11 cellular contexts compared by ENCODE assay signal in genomic region chr9:123174887-123175518, GRCh38.
DNase-seq lines count a peak whose midpoint lies in the region; ATAC-seq and TF ChIP-seq lines count a peak whose summit lies in the region.
"Had no signal": no experiment of that assay in that cellular context is flagged by ENCODE, and none has a peak within 500 bp of the region (broad histone marks: within the 10 kb centered on the region; RNA-seq: fewer than 3 reads in every experiment).

No MANE protein-coding gene starts in this region.

- peaks cover 3% of the 10 kb centered on the region for H3K36me3 ChIP-seq in thymus (ENCODE audit: control insufficient read depth, insufficient read depth)
- H3K36me3 ChIP-seq in CD8-positive, alpha-beta T cell (ENCODE audit: insufficient read depth, low read length) = peaks cover 3% of the 10 kb centered on the region
- H3K36me3 ChIP-seq: uterus had no signal

- POLR2A ChIA-PET in activated CD4-positive, alpha-beta memory T cell treated with anti-CD3 and anti-CD28 coated beads, Interleukin-2, amount 10 ng/mL, durations not matched to agents 7 days and 5 days (lab: Charles Lee) = no interaction called here
- POLR2A ChIA-PET in CD8-positive, alpha-beta T cell (lab: Charles Lee) = no interaction called here

- no peaks in the 10 kb centered on the region for H3K27me3 Mint-ChIP-seq in stimulated activated naive CD8-positive, alpha-beta T cell treated with anti-CD3 and anti-CD28 coated beads, Interleukin-15, Interleukin-2, amounts not matched to agents 100 ng/mL and 50 ng/mL, for 24 hours
- no peaks in the 10 kb centered on the region for H3K27me3 Mint-ChIP-seq in activated CD4-positive, alpha-beta memory T cell treated with anti-CD3 and anti-CD28 coated beads, Interleukin-2, amount 10 ng/mL, durations not matched to agents 7 days and 5 days
- no peaks in the 10 kb centered on the region for H3K27me3 Mint-ChIP-seq in CD8-positive, alpha-beta T cell (ENCODE audit: low read depth)

- no peak for ATAC-seq in stimulated activated naive CD8-positive, alpha-beta T cell treated with anti-CD3 and anti-CD28 coated beads, Interleukin-15, Interleukin-2, amounts not matched to agents 100 U/mL and 50 U/mL, for 24 hours
- peak; percentile 61 for ATAC-seq in HG02970 (IDR thresholded peaks at IDR 0.05; ENCODE audit: low FRiP score, unreplicated experiment)
- no peak for ATAC-seq in CD8-positive, alpha-beta T cell

- H3K27ac Mint-ChIP-seq in stimulated activated naive CD8-positive, alpha-beta T cell treated with anti-CD3 and anti-CD28 coated beads, Interleukin-15, Interleukin-2, amounts not matched to agents 100 ng/mL and 50 ng/mL, for 24 hours = peak overlapping the region; percentile 54
- no peak overlapping the region for H3K27ac Mint-ChIP-seq in activated CD4-positive, alpha-beta memory T cell treated with anti-CD3 and anti-CD28 coated beads, Interleukin-2, amount 10 ng/mL, durations not matched to agents 7 days and 5 days
- no peak overlapping the region for H3K27ac Mint-ChIP-seq in CD8-positive, alpha-beta T cell

- peaks cover 13% of the 10 kb centered on the region for H3K4me1 ChIP-seq in thymus (ENCODE audit: control insufficient read depth, insufficient read depth, low read length)
- H3K4me1 ChIP-seq in CD8-positive, alpha-beta T cell (ENCODE audit: insufficient read depth, low read length) = no peaks in the 10 kb centered on the region
- H3K4me1 ChIP-seq: uterus had no signal

- H3K4me3 Mint-ChIP-seq in stimulated activated naive CD8-positive, alpha-beta T cell treated with anti-CD3 and anti-CD28 coated beads, Interleukin-15, Interleukin-2, amounts not matched to agents 100 ng/mL and 50 ng/mL, for 24 hours = no peak overlapping the region
- H3K4me3 Mint-ChIP-seq in activated CD4-positive, alpha-beta memory T cell treated with anti-CD3 and anti-CD28 coated beads, Interleukin-2, amount 10 ng/mL, durations not matched to agents 7 days and 5 days = no peak overlapping the region
- no peak overlapping the region for H3K4me3 Mint-ChIP-seq in CD8-positive, alpha-beta T cell

- CTCF ChIA-PET in activated CD4-positive, alpha-beta memory T cell treated with anti-CD3 and anti-CD28 coated beads, Interleukin-2, amount 10 ng/mL, durations not matched to agents 7 days and 5 days (lab: Charles Lee) = no interaction called here
- CTCF ChIA-PET in CD8-positive, alpha-beta T cell (lab: Charles Lee) = no interaction called here

- peaks cover 17% of the 10 kb centered on the region for H3K4me1 Mint-ChIP-seq in stimulated activated naive CD8-positive, alpha-beta T cell treated with anti-CD3 and anti-CD28 coated beads, Interleukin-15, Interleukin-2, amounts not matched to agents 100 ng/mL and 50 ng/mL, for 24 hours (ENCODE audit: low read depth)
- H3K4me1 Mint-ChIP-seq in activated CD4-positive, alpha-beta memory T cell treated with anti-CD3 and anti-CD28 coated beads, Interleukin-2, amount 10 ng/mL, durations not matched to agents 7 days and 5 days = peaks cover 13% of the 10 kb centered on the region
- peaks cover 6% of the 10 kb centered on the region for H3K4me1 Mint-ChIP-seq in CD8-positive, alpha-beta T cell (ENCODE audit: low read depth)

- no peak for TF ChIP-seq CTCF in CD8-positive, alpha-beta T cell (IDR thresholded peaks at IDR 0.05)

- H3K9me3 ChIP-seq in thymus (ENCODE audit: control insufficient read depth) = no peaks in the 10 kb centered on the region
- H3K9me3 ChIP-seq in CD8-positive, alpha-beta T cell (ENCODE audit: low read length) = no peaks in the 10 kb centered on the region
- H3K9me3 ChIP-seq: uterus had no signal

- H3K36me3 Mint-ChIP-seq in stimulated activated naive CD8-positive, alpha-beta T cell treated with anti-CD3 and anti-CD28 coated beads, Interleukin-15, Interleukin-2, amounts not matched to agents 100 ng/mL and 50 ng/mL, for 24 hours (ENCODE audit: low read depth) = peaks cover 25% of the 10 kb centered on the region
- H3K36me3 Mint-ChIP-seq in activated CD4-positive, alpha-beta memory T cell treated with anti-CD3 and anti-CD28 coated beads, Interleukin-2, amount 10 ng/mL, durations not matched to agents 7 days and 5 days (ENCODE audit: low read depth) = peaks cover 3% of the 10 kb centered on the region
- H3K36me3 Mint-ChIP-seq in CD8-positive, alpha-beta T cell = peaks cover 61% of the 10 kb centered on the region

- H3K9me3 Mint-ChIP-seq in stimulated activated naive CD8-positive, alpha-beta T cell treated with anti-CD3 and anti-CD28 coated beads, Interleukin-15, Interleukin-2, amounts not matched to agents 100 ng/mL and 50 ng/mL, for 24 hours = no peaks in the 10 kb centered on the region
- H3K9me3 Mint-ChIP-seq in activated CD4-positive, alpha-beta memory T cell treated with anti-CD3 and anti-CD28 coated beads, Interleukin-2, amount 10 ng/mL, durations not matched to agents 7 days and 5 days = no peaks in the 10 kb centered on the region
- no peaks in the 10 kb centered on the region for H3K9me3 Mint-ChIP-seq in CD8-positive, alpha-beta T cell

- intact Hi-C loops in CD8-positive, alpha-beta T cell (cut with DNase I, micrococcal nuclease) = loop anchor here in 1 of 2 experiments (5.0 kb wide), 1 partner anchor 38 kb away; no protein-coding TSS in a partner anchor

- no peak for DNase-seq in stimulated activated naive CD8-positive, alpha-beta T cell treated with anti-CD3 and anti-CD28 coated beads, Interleukin-15, Interleukin-2, amounts not matched to agents 100 U/mL and 50 U/mL, for 24 hours
- DNase-seq in MV-4-11 (lab: John Stamatoyannopoulos, UW) (peak; percentile 72), NCI-H146 treated with DMSO at 0.1 percent for 48 hours (lab: John Stamatoyannopoulos, UW; ENCODE audit: unreplicated experiment) (no peak)
- DNase-seq in activated CD4-positive, alpha-beta memory T cell treated with anti-CD3 and anti-CD28 coated beads, Interleukin-2, amount 10 ng/mL, durations not matched to agents 7 days and 5 days = no peak
- DNase-seq in CD8-positive, alpha-beta T cell = no peak
- DNase-seq: 8988T; stimulated activated CD4-positive, alpha-beta T cell treated with anti-CD3 and anti-CD28 coated beads, Interleukin-12 subunit alpha, Interleukin-12 subunit beta, amount 100 ng/mL, for 4 hours; uterus had no signal

- H3K27ac ChIP-seq in thymus (ENCODE audit: low read depth) = peak overlapping the region; percentile 76
- H3K27ac ChIP-seq in CD8-positive, alpha-beta T cell (ENCODE audit: low read depth, low read length) = no peak overlapping the region
- H3K27ac ChIP-seq: uterus had no signal

- H3K27me3 ChIP-seq in thymus (ENCODE audit: control insufficient read depth, insufficient read depth) = no peaks in the 10 kb centered on the region
- no peaks in the 10 kb centered on the region for H3K27me3 ChIP-seq in CD8-positive, alpha-beta T cell (ENCODE audit: insufficient read depth, low read length)
- H3K27me3 ChIP-seq: uterus had no signal

- H3K4me3 ChIP-seq in thymus (ENCODE audit: low read length) = no peak overlapping the region
- no peak overlapping the region for H3K4me3 ChIP-seq in CD8-positive, alpha-beta T cell (ENCODE audit: low read depth, low read length)
- H3K4me3 ChIP-seq: uterus had no signal

- WGBS in thymus = 72% methylated on average over 1 of the region's 1 CpG
